ENCODE assay signal across 20 cellular contexts in the genomic region with DNA sequence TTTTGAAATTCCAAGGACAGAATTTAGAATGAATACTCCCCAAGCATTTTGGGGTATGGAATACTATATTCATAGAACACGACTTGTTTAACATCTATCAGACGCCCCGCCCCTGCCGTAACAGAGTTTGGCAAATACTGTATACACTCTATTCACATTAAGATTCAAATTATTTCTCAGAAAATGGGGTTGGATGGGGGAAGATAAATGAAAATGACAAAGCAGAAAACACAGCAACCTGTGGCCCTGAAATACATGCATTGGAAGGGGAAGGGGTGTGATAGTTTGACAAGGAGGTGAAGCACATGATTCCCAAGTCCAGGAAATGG.
DNase-seq lines count a peak whose midpoint lies in the region; ATAC-seq, FAIRE-seq and TF ChIP-seq lines count a peak whose summit lies in the region.
"Had no signal": no experiment of that assay in that cellular context is flagged by ENCODE, and none has a peak within 500 bp of the region (broad histone marks: within the 10 kb centered on the region; RNA-seq: fewer than 3 reads in every experiment).

No MANE protein-coding gene starts in this region.

- peak overlapping the region; percentile 71 for H3K4me2 ChIP-seq in MM.1S (ENCODE audit: low read depth, low read length)
- H3K4me2 ChIP-seq: SK-N-SH had no signal

- DNase-seq in GM19239 (ENCODE audit: insufficient read length, low spot score) (no peak), MM.1S (no peak), lower lobe of right lung (peak; percentile 35), kidney (no peak), cerebellar nuclear complex (lab: John Stamatoyannopoulos, UW) (no peak)
- no peak for DNase-seq in stimulated activated naive CD8-positive, alpha-beta T cell treated with anti-CD3 and anti-CD28 coated beads, Interleukin-15, amount 100 ng/mL, for 72 hours
- DNase-seq in activated CD8-positive, alpha-beta memory T cell treated with anti-CD3 and anti-CD28 coated beads for 24 hours = no peak
- DNase-seq: COR-L47, DMS53, H7, KG1, MG63, NCI-H1092 treated with DMSO at 0.1 percent for 48 hours, NCI-H510A treated with DMSO at 0.1 percent for 48 hours, SHP77, SK-N-SH, T-cell had no signal

- 0 out of 2 replicates have a peak overlapping the region, but pooled peaks have one; percentile 33 for H2AFZ ChIP-seq in MM.1S (ENCODE audit: low read length)

- no peaks in the 10 kb centered on the region for H4K20me1 ChIP-seq in MM.1S (ENCODE audit: insufficient read depth, low read length)

- no peaks in the 10 kb centered on the region for H3K79me2 ChIP-seq in MM.1S (ENCODE audit: low read length)

- H3K27me3 ChIP-seq in MM.1S (replicated peaks; ENCODE audit: insufficient read depth, low read length) (peaks cover 5% of the 10 kb centered on the region; the same call in 1 of the 2 replicates), lower lobe of right lung (ENCODE audit: low read depth) (no peaks in the 10 kb centered on the region)
- H3K27me3 ChIP-seq: MG63, Peyer's patch had no signal

- no peak overlapping the region for H3K4me3 Mint-ChIP-seq in stimulated activated naive CD8-positive, alpha-beta T cell treated with anti-CD3 and anti-CD28 coated beads, Interleukin-15, amount 100 ng/mL, for 72 hours
- H3K4me3 Mint-ChIP-seq: T-cell had no signal

- H3K27ac ChIP-seq in MM.1S (ENCODE audit: low read length) (no peak overlapping the region; the same call in 1 of the 2 replicates), lower lobe of right lung (no peak overlapping the region), kidney (ENCODE audit: low read depth in 2 of 2, low read length in 2 of 2) (no peak overlapping the region)
- H3K27ac ChIP-seq: Peyer's patch had no signal

- H3K9ac ChIP-seq in MM.1S (ENCODE audit: low read length) (no peak overlapping the region), kidney (ENCODE audit: low read length in 2 of 2) (no peak overlapping the region)
- H3K9ac ChIP-seq: SK-N-SH had no signal

- peaks cover 11% of the 10 kb centered on the region for H3K27me3 Mint-ChIP-seq in stimulated activated naive CD8-positive, alpha-beta T cell treated with anti-CD3 and anti-CD28 coated beads, Interleukin-15, amount 100 ng/mL, for 72 hours
- H3K27me3 Mint-ChIP-seq: T-cell had no signal

- ATAC-seq in HG02623 (IDR thresholded peaks at IDR 0.05; ENCODE audit: unreplicated experiment) = peak; percentile 1
- no peak for ATAC-seq in lower lobe of right lung
- ATAC-seq in stimulated activated naive CD8-positive, alpha-beta T cell treated with anti-CD3 and anti-CD28 coated beads, Interleukin-15, amount 100 ng/mL, for 72 hours = no peak
- ATAC-seq: HepG2, T-cell had no signal

- peaks cover 14% of the 10 kb centered on the region for H3K4me1 Mint-ChIP-seq in stimulated activated naive CD8-positive, alpha-beta T cell treated with anti-CD3 and anti-CD28 coated beads, Interleukin-15, amount 100 ng/mL, for 72 hours
- H3K4me1 Mint-ChIP-seq: T-cell had no signal

- peaks cover 8% of the 10 kb centered on the region for H3F3A ChIP-seq in MM.1S (ENCODE audit: insufficient read depth, low read length)

- TF ChIP-seq CTCF in MM.1S (IDR thresholded peaks at IDR 0.05; ENCODE audit: low read length) (no peak), lower lobe of right lung (IDR thresholded peaks at IDR 0.05) (no peak), kidney (IDR thresholded peaks at IDR 0.05; ENCODE audit: borderline replicate concordance, extremely low read depth, insufficient read depth) (no peak)

- peak overlapping the region in 1 of 2 donors; percentile 6 for H3K27ac Mint-ChIP-seq in stimulated activated naive CD8-positive, alpha-beta T cell treated with anti-CD3 and anti-CD28 coated beads, Interleukin-15, amount 100 ng/mL, for 72 hours
- H3K27ac Mint-ChIP-seq: T-cell had no signal

- FAIRE-seq in GM19239 (lab: Jason Lieb, UNC) (peak; percentile 4), kidney (lab: Jason Lieb, UNC) (no peak)
- FAIRE-seq: HepG2 had no signal

- H3K9me2 ChIP-seq in MM.1S (replicated peaks; ENCODE audit: insufficient read depth, low read length) = no peaks in the 10 kb centered on the region
- H3K9me2 ChIP-seq: SK-N-SH had no signal

- H3K4me1 ChIP-seq in MM.1S (ENCODE audit: low read length) (peaks cover 26% of the 10 kb centered on the region), lower lobe of right lung (no peaks in the 10 kb centered on the region), kidney (ENCODE audit: control insufficient read depth in 1 of 2, insufficient read depth in 1 of 2, low read depth in 1 of 2, low read length in 2 of 2) (no peaks in the 10 kb centered on the region)
- H3K4me1 ChIP-seq: Peyer's patch had no signal

- no peaks in the 10 kb centered on the region for H3K9me3 ChIP-seq in MM.1S (replicated peaks; ENCODE audit: insufficient read depth, low read length)
- no peaks in the 10 kb centered on the region for H3K9me3 ChIP-seq in lower lobe of right lung
- H3K9me3 ChIP-seq in kidney (ENCODE audit: control insufficient read depth in 1 of 2, low read length in 2 of 2) = no peaks in the 10 kb centered on the region
- H3K9me3 ChIP-seq: MG63, Peyer's patch, SK-N-SH had no signal

- no peaks in the 10 kb centered on the region for H3K36me3 ChIP-seq in MM.1S (replicated peaks; ENCODE audit: insufficient read depth, low read length)
- no peaks in the 10 kb centered on the region for H3K36me3 ChIP-seq in lower lobe of right lung
- no peaks in the 10 kb centered on the region for H3K36me3 ChIP-seq in kidney (ENCODE audit: control insufficient read depth in 1 of 2, insufficient read depth in 2 of 2, low read length in 2 of 2)
- H3K36me3 ChIP-seq: MG63, Peyer's patch had no signal

- H3K4me3 ChIP-seq in MM.1S (ENCODE audit: low read length) (peak overlapping the region; percentile 26; the same call in 1 of the 2 replicates), lower lobe of right lung (no peak overlapping the region), kidney (ENCODE audit: low read length in 2 of 2) (no peak overlapping the region)
- H3K4me3 ChIP-seq: MG63, Peyer's patch had no signal

- H3K9me3 Mint-ChIP-seq in stimulated activated naive CD8-positive, alpha-beta T cell treated with anti-CD3 and anti-CD28 coated beads, Interleukin-15, amount 100 ng/mL, for 72 hours = no peaks in the 10 kb centered on the region
- H3K9me3 Mint-ChIP-seq: T-cell had no signal

- intact Hi-C loops in lower lobe of right lung (cut with DNase I) = no loop called here
- intact Hi-C loops in kidney (cut with DNase I) = no loop called here
